In genomic region chr3:154852515-154852914, GRCh38 we compare ENCODE assay signal across 17 cellular contexts.
DNase-seq lines count a peak whose midpoint lies in the region; ATAC-seq, FAIRE-seq and TF ChIP-seq lines count a peak whose summit lies in the region.
"Had no signal": no experiment of that assay in that cellular context is flagged by ENCODE, and none has a peak within 500 bp of the region (broad histone marks: within the 10 kb centered on the region; RNA-seq: fewer than 3 reads in every experiment).

No MANE protein-coding gene starts in this region.

- DNase-seq in ELR (ENCODE audit: low read depth) (peak; percentile 4), HT1080 (ENCODE audit: low read depth) (peak; percentile 13), bronchial epithelial cell (ENCODE audit: low read depth) (peak; percentile 68), left lung (no peak), left ventricle myocardium superior (no peak), posterior cingulate gyrus (no peak), DMS 273 (lab: John Stamatoyannopoulos, UW; ENCODE audit: unreplicated experiment) (no peak), NCI-H510A treated with DMSO at 0.1 percent for 48 hours (lab: John Stamatoyannopoulos, UW) (no peak)
- DNase-seq: Calu3; CD8-positive, alpha-beta T cell; DMS 273 treated with DMSO at 0.1 percent for 48 hours; DMS79; GF-D8; H9 had no signal

- H3K36me3 ChIP-seq in bronchial epithelial cell (ENCODE audit: control insufficient read depth, insufficient read depth, low read length) (no peaks in the 10 kb centered on the region), left lung (no peaks in the 10 kb centered on the region)
- H3K36me3 ChIP-seq: BLaER1 treated with 17β-estradiol and CSF1 and Interleukin-3, amounts not matched to agents 10 nM and 100 nM had no signal

- no peaks in the 10 kb centered on the region for H3K4me1 ChIP-seq in left lung
- H3K4me1 ChIP-seq: BLaER1 treated with 17β-estradiol and CSF1 and Interleukin-3, amounts not matched to agents 10 nM and 100 nM had no signal

- TF ChIP-seq CTCF in bronchial epithelial cell (IDR thresholded peaks at IDR 0.05; ENCODE audit: insufficient read depth, low read length, severe bottlenecking) (no peak), left lung (IDR thresholded peaks at IDR 0.05) (no peak)

- H3K27me3 ChIP-seq in bronchial epithelial cell (ENCODE audit: control insufficient read depth, insufficient read depth, low read length) (no peaks in the 10 kb centered on the region), left lung (no peaks in the 10 kb centered on the region)
- H3K27me3 ChIP-seq: BLaER1 treated with 17β-estradiol and CSF1 and Interleukin-3, amounts not matched to agents 10 nM and 100 nM had no signal

- no peak for FAIRE-seq in bronchial epithelial cell (lab: Jason Lieb, UNC)
- FAIRE-seq: H1, K562 had no signal

- H3K4me3 ChIP-seq in bronchial epithelial cell (ENCODE audit: low read depth, low read length): no peak overlapping the region
- H3K4me3 ChIP-seq in left lung: no peak overlapping the region
- H3K4me3 ChIP-seq: BLaER1 treated with 17β-estradiol and CSF1 and Interleukin-3, amounts not matched to agents 10 nM and 100 nM; K562 had no signal

- intact Hi-C loops in left lung (cut with DNase I) (no loop called here), left ventricle myocardium superior (cut with micrococcal nuclease) (no loop called here), posterior cingulate gyrus (cut with DNase I) (no loop called here)

- peaks cover 0 to 2% of the 10 kb centered on the region in 2 donors for H3K9me3 ChIP-seq in left lung
- H3K9me3 ChIP-seq: BLaER1 treated with 17β-estradiol and CSF1 and Interleukin-3, amounts not matched to agents 10 nM and 100 nM had no signal

- no peak overlapping the region for H3K27ac ChIP-seq in left lung
- H3K27ac ChIP-seq: BLaER1 treated with 17β-estradiol and CSF1 and Interleukin-3, amounts not matched to agents 10 nM and 100 nM had no signal

- ATAC-seq in left lung (peak; percentile 91), left ventricle myocardium superior (no peak)
- ATAC-seq: CD8-positive, alpha-beta T cell; K562 had no signal

Comparison
In these comparisons a context has a peak if more than half of its experiments do, and no peak if none do; other contexts are left out.
1. DNase-seq: peak in ELR (single experiment), HT1080 (single experiment) and bronchial epithelial cell (single experiment); none in left lung (0 of 2), left ventricle myocardium superior (single experiment), posterior cingulate gyrus (0 of 10), DMS 273 (single experiment) and NCI-H510A treated with DMSO at 0.1 percent for 48 hours (single experiment).